In genomic region chr2:20129320-20130274, GRCh38 we compare ENCODE assay signal across 17 cellular contexts.
A peak's percentile ranks its signal among the peaks of the same experiment; 100 is the strongest.
DNase-seq lines count a peak whose midpoint lies in the region; ATAC-seq, FAIRE-seq and TF ChIP-seq lines count a peak whose summit lies in the region.
"Had no signal": no experiment of that assay in that cellular context is flagged by ENCODE, and none has a peak within 500 bp of the region (broad histone marks: within the 10 kb centered on the region; RNA-seq: fewer than 3 reads in every experiment).

No MANE protein-coding gene starts in this region.

- H3K4me1 ChIP-seq in colonic mucosa (peaks cover 9% of the 10 kb centered on the region), neural progenitor cell (no peaks in the 10 kb centered on the region)

- H3K27me3 ChIP-seq in colonic mucosa = no peaks in the 10 kb centered on the region
- no peaks in the 10 kb centered on the region for H3K27me3 ChIP-seq in neural progenitor cell
- H3K27me3 ChIP-seq: cardiac muscle cell had no signal

- no peak for FAIRE-seq in GM12892 (lab: Jason Lieb, UNC)

- H4K20me1 ChIP-seq in neural progenitor cell (ENCODE audit: low read depth) = no peaks in the 10 kb centered on the region

- no peak overlapping the region for H3K4me2 ChIP-seq in neural progenitor cell

- no peaks in the 10 kb centered on the region for H3K79me2 ChIP-seq in neural progenitor cell (ENCODE audit: low read depth)

- peak; percentile 78 for DNase-seq in DMS53 treated with DMSO at 0.1 percent for 48 hours (lab: John Stamatoyannopoulos, UW; ENCODE audit: unreplicated experiment)
- DNase-seq in NCI-H2107 (lab: John Stamatoyannopoulos, UW) = peak; percentile 54
- peak; percentile 75 for DNase-seq in colonic mucosa
- DNase-seq in neural progenitor cell (ENCODE audit: low spot score) = no peak
- no peak for DNase-seq in C1 segment of cervical spinal cord (lab: John Stamatoyannopoulos, UW)
- no peak for DNase-seq in GM12892 (ENCODE audit: insufficient read length)
- DNase-seq in stimulated activated CD4-positive, alpha-beta T cell treated with anti-CD3 and anti-CD28 coated beads, Interleukin-4, amount 100 ng/mL, for 1 hour = no peak
- DNase-seq: activated naive CD8-positive, alpha-beta T cell treated with anti-CD3 and anti-CD28 coated beads, Interleukin-2, amount 50 U/mL, for 24 hours; CD8-positive, alpha-beta T cell; effector CD4-positive, alpha-beta T cell; IMR-90; NCI-H2171 treated with DMSO at 0.1 percent for 48 hours; Right ventricle myocardium superior had no signal

- H3K36me3 Mint-ChIP-seq in neural progenitor cell = no peaks in the 10 kb centered on the region
- H3K36me3 Mint-ChIP-seq: CD8-positive, alpha-beta T cell; WTC11 had no signal

- H3K4me3 Mint-ChIP-seq in neural progenitor cell = no peak overlapping the region
- H3K4me3 Mint-ChIP-seq: activated naive CD8-positive, alpha-beta T cell treated with anti-CD3 and anti-CD28 coated beads, Interleukin-2, amount 50 U/mL, for 24 hours; CD8-positive, alpha-beta T cell; nephron; WTC11 had no signal

- H3K9ac ChIP-seq in colonic mucosa (ENCODE audit: low read depth in 2 of 2, low read length in 2 of 2) (peak overlapping the region in 1 of 2 donors; percentile 60), neural progenitor cell (no peak overlapping the region)

- H3K4me3 ChIP-seq in colonic mucosa = no peak overlapping the region
- H3K4me3 ChIP-seq in neural progenitor cell = no peak overlapping the region
- H3K4me3 ChIP-seq: cardiac muscle cell had no signal

- H3K4me1 Mint-ChIP-seq in neural progenitor cell = peaks cover 13% of the 10 kb centered on the region
- H3K4me1 Mint-ChIP-seq: activated naive CD8-positive, alpha-beta T cell treated with anti-CD3 and anti-CD28 coated beads, Interleukin-2, amount 50 U/mL, for 24 hours; nephron had no signal

- H3F3A ChIP-seq in neural progenitor cell (ENCODE audit: low read depth) = no peaks in the 10 kb centered on the region

- peak overlapping the region; percentile 86 for H3K27ac ChIP-seq in colonic mucosa
- no peak overlapping the region for H3K27ac ChIP-seq in neural progenitor cell
- H3K27ac ChIP-seq: cardiac muscle cell had no signal

- TF ChIP-seq CTCF in colonic mucosa (IDR thresholded peaks at IDR 0.05) (no peak), neural progenitor cell (IDR thresholded peaks at IDR 0.05) (no peak)

- no peak overlapping the region for H2AFZ ChIP-seq in neural progenitor cell (replicated peaks)

- no peaks in the 10 kb centered on the region for H3K9me3 Mint-ChIP-seq in neural progenitor cell
- H3K9me3 Mint-ChIP-seq: activated naive CD8-positive, alpha-beta T cell treated with anti-CD3 and anti-CD28 coated beads, Interleukin-2, amount 50 U/mL, for 24 hours; CD8-positive, alpha-beta T cell; nephron; WTC11 had no signal

- peak overlapping the region; percentile 35 for H3K27ac Mint-ChIP-seq in neural progenitor cell
- H3K27ac Mint-ChIP-seq: activated naive CD8-positive, alpha-beta T cell treated with anti-CD3 and anti-CD28 coated beads, Interleukin-2, amount 50 U/mL, for 24 hours; CD8-positive, alpha-beta T cell; WTC11 had no signal

- TF ChIP-seq POLR2A in GM12892 (IDR thresholded peaks at IDR 0.05; ENCODE audit: low read depth, low read length) = no peak

- intact Hi-C loops in colonic mucosa (cut with DNase I) = loop anchor here (10.0 kb wide), 1 partner anchor 95 kb away; the partner anchor contains the start of gene SDC1

- no peak for ATAC-seq in GM21526 (IDR thresholded peaks at IDR 0.05; ENCODE audit: low FRiP score, unreplicated experiment)
- ATAC-seq: activated naive CD8-positive, alpha-beta T cell treated with anti-CD3 and anti-CD28 coated beads, Interleukin-2, amount 50 U/mL, for 24 hours; CD8-positive, alpha-beta T cell; WTC11 had no signal

- peaks cover 6% of the 10 kb centered on the region for H3K27me3 Mint-ChIP-seq in neural progenitor cell (ENCODE audit: insufficient read depth, low read depth)

- H3K36me3 ChIP-seq in colonic mucosa (no peaks in the 10 kb centered on the region), neural progenitor cell (no peaks in the 10 kb centered on the region)
- H3K36me3 ChIP-seq: cardiac muscle cell had no signal

- H3K9me3 ChIP-seq in colonic mucosa = no peaks in the 10 kb centered on the region
- H3K9me3 ChIP-seq in neural progenitor cell (ENCODE audit: low read depth) = no peaks in the 10 kb centered on the region

Comparison
In these comparisons a context has a peak if more than half of its experiments do, and no peak if none do; other contexts are left out.
1. DNase-seq: peak in DMS53 treated with DMSO at 0.1 percent for 48 hours (single experiment), NCI-H2107 (single experiment) and colonic mucosa (single experiment); none in neural progenitor cell (single experiment), C1 segment of cervical spinal cord (0 of 14), GM12892 (single experiment) and stimulated activated CD4-positive, alpha-beta T cell treated with anti-CD3 and anti-CD28 coated beads, Interleukin-4, amount 100 ng/mL, for 1 hour (single experiment).